ENCODE assay signal across 1 cellular context in genomic region chr6:145891126-145891525, GRCh38.
TF ChIP-seq lines count a peak whose summit lies in the region.

No MANE protein-coding gene starts in this region.

TF ChIP-seq in endothelial cell of umbilical vein, 7 proteins besides CTCF, POLR2A, EP300 and RAD21 (continued from another document):
- no peak for TF ChIP-seq MYC (IDR thresholded peaks at IDR 0.05; ENCODE audit: low read depth, low read length)
- no peak for TF ChIP-seq JUN (IDR thresholded peaks at IDR 0.05; ENCODE audit: borderline replicate concordance, insufficient read depth, insufficient read length, low read depth)
- TF ChIP-seq GATA2 (IDR thresholded peaks at IDR 0.05; ENCODE audit: insufficient read depth, insufficient read length, low read depth, low read length) = no peak
- TF ChIP-seq EZH2 (IDR thresholded peaks at IDR 0.05; ENCODE audit: borderline replicate concordance, low read depth, low read length, severe bottlenecking) = no peak
- no peak for TF ChIP-seq MAX (IDR thresholded peaks at IDR 0.05; ENCODE audit: insufficient read depth, insufficient read length)
TF ChIP-seq in endothelial cell of umbilical vein: peak in this region for 0.
